Comparison of ENCODE assay signal across 8 cellular contexts in the genomic region with DNA sequence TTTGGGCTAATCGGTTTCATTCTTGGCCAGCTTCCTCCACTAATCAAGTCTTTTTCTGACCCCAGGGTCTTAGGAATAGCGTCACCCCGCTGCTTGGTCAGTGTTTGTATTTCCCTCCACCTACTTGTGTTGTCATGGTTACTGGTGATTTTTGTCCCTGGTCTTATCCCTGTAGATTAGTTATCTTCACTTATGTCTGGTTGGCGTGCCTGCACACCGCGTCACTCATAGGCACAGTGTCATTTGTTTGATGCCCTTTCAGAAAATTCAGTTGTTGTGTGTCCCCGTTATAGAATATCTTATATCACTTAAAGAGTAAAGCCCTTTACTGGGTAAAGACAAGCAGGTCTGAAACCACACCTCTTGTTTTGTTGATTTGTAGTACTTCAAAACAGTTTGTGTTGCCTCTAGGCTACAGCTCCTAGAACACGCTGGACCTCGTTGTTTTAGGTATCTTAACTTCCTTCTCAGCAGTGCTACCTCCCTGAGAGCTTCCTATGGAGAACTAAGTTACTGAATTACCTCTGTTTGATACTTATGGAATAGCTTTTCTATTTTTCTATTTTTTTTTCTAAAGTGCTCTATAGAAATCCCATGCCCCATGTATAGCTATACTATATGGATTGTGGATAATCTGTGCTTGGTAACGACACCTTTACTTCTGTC. TPM values are rescaled to one million over a fixed set of nuclear protein-coding genes. Genes with fewer than 3 reads are reported as not detected.
A peak's percentile ranks its signal among the peaks of the same experiment; 100 is the strongest.
DNase-seq lines count a peak whose midpoint lies in the region; ATAC-seq, FAIRE-seq and TF ChIP-seq lines count a peak whose summit lies in the region.

No MANE protein-coding gene starts in this region.

- in situ Hi-C loops in mammary epithelial cell (cut with MboI; ENCODE audit: low sequenced_read_pairs in 2 of 2), result loop anchor here in 1 of 2 donors (25.0 kb wide), 2 partner anchors 263 to 363 kb away; a partner anchor contains a TSS

- H4K20me1 ChIP-seq in GM23338 (replicated peaks; ENCODE audit: insufficient read depth) (0 out of 2 replicates have a peak, but pooled peaks cover 5% of the 10 kb centered on the region), OCI-LY7 (ENCODE audit: insufficient read depth, low read length) (0 out of 2 replicates have a peak, but pooled peaks cover 6% of the 10 kb centered on the region), mammary epithelial cell (ENCODE audit: insufficient read depth, low read length) (no peaks in the 10 kb centered on the region)

- TF ChIP-seq CTCF in BE2C (IDR thresholded peaks at IDR 0.05; ENCODE audit: low read depth, low read length) (no peak), GM23338 (conservative IDR thresholded peaks at IDR 0.05; ENCODE audit: low read depth in 2 of 2) (no peak), OCI-LY7 (conservative IDR thresholded peaks at IDR 0.05; ENCODE audit: low read length) (no peak), mammary epithelial cell (conservative IDR thresholded peaks at IDR 0.05 in 1 of 2, IDR thresholded peaks at IDR 0.05 in 1 of 2; ENCODE audit: extremely low read depth in 1 of 2, insufficient read depth in 1 of 2, low read depth in 1 of 2, low read length in 2 of 2) (no peak), kidney (IDR thresholded peaks at IDR 0.05; ENCODE audit: borderline replicate concordance, extremely low read depth, insufficient read depth) (no peak)

- H3K4me2 ChIP-seq in GM23338 (peak overlapping the region; percentile 82), OCI-LY7 (ENCODE audit: low read length) (peak overlapping the region; percentile 79), mammary epithelial cell (ENCODE audit: insufficient read depth, low read depth, low read length) (peak overlapping the region; percentile 86)

- no peak for DNase-seq in BE2C
- no peak for DNase-seq in GM23338 (ENCODE audit: low spot score)
- peak; percentile 23 for DNase-seq in OCI-LY7 (ENCODE audit: low spot score)
- peak; percentile 7 for DNase-seq in mammary epithelial cell
- DNase-seq in kidney, result no peak
- no peak for DNase-seq in stimulated activated naive B cell treated with anti-CD40 and anti-IgM and Interleukin-4, amounts not matched to agents 10 μg/mL and 1 μg/mL and 100 μg/mL, for 72 hours
- DNase-seq in activated gamma-delta T cell treated with Interleukin-2 at 50 U/mL for 16 hours, result no peak
- no peak for DNase-seq in NK-92 treated with Interleukin-12 subunit alpha and Interleukin-12 subunit beta, amount 100 ng/mL, for 24 hours (lab: John Stamatoyannopoulos, UW)

- CTCF ChIA-PET in OCI-LY7 (lab: Charles Lee; ENCODE audit: unreplicated experiment), result no interaction called here
- CTCF ChIA-PET in mammary epithelial cell (lab: Charles Lee; ENCODE audit: low non-redundant PET), result interaction anchor here (0.5 kb wide), 1 partner anchor 115 kb away, joined by 3 read pairs; no protein-coding TSS in a partner anchor

- H3K27me3 Mint-ChIP-seq in GM23338 (ENCODE audit: insufficient read depth, low read depth, poor library complexity), result peaks cover 10% of the 10 kb centered on the region
- H3K27me3 Mint-ChIP-seq in stimulated activated naive B cell treated with anti-CD40 and anti-IgM and Interleukin-4, amounts not matched to agents 10 μg/mL and 1 μg/mL and 100 μg/mL, for 72 hours, result no peaks in the 10 kb centered on the region

- no peak for ATAC-seq in GM23338
- ATAC-seq in stimulated activated naive B cell treated with anti-CD40 and anti-IgM and Interleukin-4, amounts not matched to agents 10 μg/mL and 1 μg/mL and 100 μg/mL, for 72 hours (replicated peaks), result no peak

- H3K79me2 ChIP-seq in GM23338 (replicated peaks; ENCODE audit: insufficient read depth) (peaks cover 52% of the 10 kb centered on the region), OCI-LY7 (ENCODE audit: insufficient read depth, low read depth, low read length) (peaks cover 14% of the 10 kb centered on the region; the same call in 1 of the 2 replicates), mammary epithelial cell (ENCODE audit: insufficient read depth, low read length) (peaks cover 50% of the 10 kb centered on the region)

- H3K4me1 Mint-ChIP-seq in GM23338, result peaks cover 16% of the 10 kb centered on the region; the same call in 2 of the 3 replicates
- H3K4me1 Mint-ChIP-seq in stimulated activated naive B cell treated with anti-CD40 and anti-IgM and Interleukin-4, amounts not matched to agents 10 μg/mL and 1 μg/mL and 100 μg/mL, for 72 hours, result peaks cover 12 to 26% of the 10 kb centered on the region in 2 donors

- H3K27ac ChIP-seq in GM23338 (ENCODE audit: low read depth) (no peak overlapping the region), OCI-LY7 (ENCODE audit: low read depth, low read length, poor library complexity, severe bottlenecking) (peak overlapping the region; percentile 22), mammary epithelial cell (ENCODE audit: insufficient read depth, low read depth, low read length) (peak overlapping the region; percentile 84), kidney (ENCODE audit: low read depth in 2 of 2, low read length in 2 of 2) (peak overlapping the region in 1 of 2 donors; percentile 89)

- H3K4me3 ChIP-seq in BE2C (ENCODE audit: low read depth, low read length) (peak overlapping the region; percentile 84), GM23338 (peak overlapping the region; percentile 61), OCI-LY7 (ENCODE audit: low read depth, low read length, poor library complexity, severe bottlenecking) (peak overlapping the region; percentile 86), mammary epithelial cell (replicated peaks in 1 of 3; ENCODE audit: insufficient read depth in 1 of 3, low read depth in 2 of 3, low read length in 3 of 3) (peak overlapping the region; percentile 95 to 97 (median 97)), kidney (ENCODE audit: low read length in 2 of 2) (peak overlapping the region; percentile 82 to 88)

- H3F3A ChIP-seq in GM23338 (replicated peaks; ENCODE audit: low read depth), result no peaks in the 10 kb centered on the region

- WGBS in mammary epithelial cell (ENCODE audit: low coverage, missing lambda C conversion rate), result 6% methylated on average over 9 of the region's 10 CpGs

- H3K9me2 ChIP-seq in GM23338 (ENCODE audit: insufficient read depth) (no peaks in the 10 kb centered on the region), OCI-LY7 (ENCODE audit: insufficient read depth, low read length) (no peaks in the 10 kb centered on the region)

- H3K4me1 ChIP-seq in BE2C (no peaks in the 10 kb centered on the region), GM23338 (ENCODE audit: insufficient read depth) (peaks cover 4% of the 10 kb centered on the region; the same call in 1 of the 2 replicates), OCI-LY7 (ENCODE audit: insufficient read depth, low read length, poor library complexity, severe bottlenecking) (peaks cover 16% of the 10 kb centered on the region), mammary epithelial cell (ENCODE audit: insufficient read depth, low read length) (peaks cover 13% of the 10 kb centered on the region), kidney (ENCODE audit: control insufficient read depth in 1 of 2, insufficient read depth in 1 of 2, low read depth in 1 of 2, low read length in 2 of 2) (peaks cover 0 to 2% of the 10 kb centered on the region in 2 donors)

- intact Hi-C loops in OCI-LY7 (cut with micrococcal nuclease; ENCODE audit: unreplicated experiment), result loop anchor here (10.0 kb wide), 1 partner anchor 655 kb away; a partner anchor contains a TSS
- intact Hi-C loops in mammary epithelial cell (cut with micrococcal nuclease), result loop anchor here (10.0 kb wide), 1 partner anchor 245 kb away; no protein-coding TSS in a partner anchor
- intact Hi-C loops in kidney (cut with DNase I), result no loop called here

- H3K36me3 Mint-ChIP-seq in GM23338 (ENCODE audit: low read depth), result no peaks in the 10 kb centered on the region
- no peaks in the 10 kb centered on the region for H3K36me3 Mint-ChIP-seq in stimulated activated naive B cell treated with anti-CD40 and anti-IgM and Interleukin-4, amounts not matched to agents 10 μg/mL and 1 μg/mL and 100 μg/mL, for 72 hours

- dilution Hi-C loops in mammary epithelial cell (cut with HindIII; ENCODE audit: low sequenced_read_pairs), result no loop called here

- POLR2A ChIA-PET in OCI-LY7 (lab: Charles Lee), result interaction anchor here (1.0 to 1.7 kb wide), 4 partner anchors 8 to 18 kb away, joined by 3 to 6 read pairs (median 4); a partner anchor contains a TSS

- H3K27me3 ChIP-seq in BE2C (no peaks in the 10 kb centered on the region), GM23338 (ENCODE audit: insufficient read depth) (no peaks in the 10 kb centered on the region), mammary epithelial cell (ENCODE audit: insufficient read depth, low read length) (no peaks in the 10 kb centered on the region)

- H3K9ac ChIP-seq in mammary epithelial cell (ENCODE audit: insufficient read depth, low read length) (peak overlapping the region; percentile 94), kidney (ENCODE audit: low read length in 2 of 2) (peak overlapping the region; percentile 90 to 97)

- no peaks in the 10 kb centered on the region for H3K9me3 Mint-ChIP-seq in GM23338
- H3K9me3 Mint-ChIP-seq in stimulated activated naive B cell treated with anti-CD40 and anti-IgM and Interleukin-4, amounts not matched to agents 10 μg/mL and 1 μg/mL and 100 μg/mL, for 72 hours, result no peaks in the 10 kb centered on the region

- BruUV-seq in OCI-LY7 (replicated peaks; lab: Mats Ljungman, UMichigan) (no TSS peak), mammary epithelial cell (replicated peaks; lab: Mats Ljungman, UMichigan) (no TSS peak)

- H2AFZ ChIP-seq in GM23338, result peak overlapping the region; percentile 52
- H2AFZ ChIP-seq in OCI-LY7 (ENCODE audit: low read length), result peak overlapping the region; percentile 86
- H2AFZ ChIP-seq in mammary epithelial cell (ENCODE audit: low read depth, low read length), result peak overlapping the region; percentile 98

- H3K9me3 ChIP-seq in BE2C (no peaks in the 10 kb centered on the region), OCI-LY7 (ENCODE audit: low read length) (no peaks in the 10 kb centered on the region), mammary epithelial cell (replicated peaks; ENCODE audit: insufficient read depth, low read length) (no peaks in the 10 kb centered on the region), kidney (ENCODE audit: control insufficient read depth in 1 of 2, low read length in 2 of 2) (no peaks in the 10 kb centered on the region)

- H3K36me3 ChIP-seq in BE2C (peaks cover 3% of the 10 kb centered on the region; the same call in 1 of the 2 replicates), GM23338 (ENCODE audit: insufficient read depth) (no peaks in the 10 kb centered on the region), OCI-LY7 (ENCODE audit: insufficient read depth, low read length) (no peaks in the 10 kb centered on the region), mammary epithelial cell (ENCODE audit: insufficient read depth, low read length) (no peaks in the 10 kb centered on the region), kidney (ENCODE audit: control insufficient read depth in 1 of 2, insufficient read depth in 2 of 2, low read length in 2 of 2) (no peaks in the 10 kb centered on the region)

- H3K4me3 Mint-ChIP-seq in GM23338, result peak overlapping the region; percentile 82
- peak overlapping the region; percentile 99 for H3K4me3 Mint-ChIP-seq in stimulated activated naive B cell treated with anti-CD40 and anti-IgM and Interleukin-4, amounts not matched to agents 10 μg/mL and 1 μg/mL and 100 μg/mL, for 72 hours

- H3K27ac Mint-ChIP-seq in GM23338, result 0 out of 2 replicates have a peak overlapping the region, but pooled peaks have one; percentile 4
- peak overlapping the region; percentile 98 for H3K27ac Mint-ChIP-seq in stimulated activated naive B cell treated with anti-CD40 and anti-IgM and Interleukin-4, amounts not matched to agents 10 μg/mL and 1 μg/mL and 100 μg/mL, for 72 hours

- FAIRE-seq in kidney (lab: Jason Lieb, UNC), result no peak

RNA-seq across cellular contexts. Expression of a gene that starts 0.9 kb away (rescaled TPM):
- 3.4 TPM for polyA plus RNA-seq in BE2C (2012; ENCODE audit: insufficient read depth, insufficient read length, low read depth)
- total RNA-seq in GM23338 (2014; rRNA removed; shearing (Covaris generic)), result 13.8 and 29.2 TPM in 2 replicates
- polyA plus RNA-seq in GM23338 (2016; fragmentation: Nextera tagmentation; extraction: Ambion mirVana) (9.1 and 13.2 TPM in 2 replicates), mammary epithelial cell (5.0 TPM), kidney (ENCODE audit: insufficient read depth, low read depth, low replicate concordance) (5.7 TPM)
- 19.1 and 37.1 TPM in 2 replicates for total RNA-seq in OCI-LY7 (2014; rRNA removed; shearing (Covaris generic))
- total RNA-seq in OCI-LY7 (2022) (23.5 and 24.0 TPM in 2 replicates), mammary epithelial cell (10 to 100 TPM; 13.5 to 42.0 TPM), kidney (40.0 TPM)
- polyA minus RNA-seq in mammary epithelial cell, result 15.6 TPM

RNA-seq across cellular contexts. Expression of a gene that starts 7.7 kb away (rescaled TPM):
- 20.5 TPM for polyA plus RNA-seq in BE2C (2012; ENCODE audit: insufficient read depth, insufficient read length, low read depth)
- 91.4 and 96.8 TPM in 2 replicates for total RNA-seq in GM23338 (2014; rRNA removed; shearing (Covaris generic))
- polyA plus RNA-seq in GM23338 (2016; fragmentation: Nextera tagmentation; extraction: Ambion mirVana), result 127 and 136 TPM in 2 replicates
- 143 and 157 TPM in 2 replicates for total RNA-seq in OCI-LY7 (2014; rRNA removed; shearing (Covaris generic))
- total RNA-seq in OCI-LY7 (2022), result 105 and 106 TPM in 2 replicates
- 10 to 100 TPM; 11.0 to 34.7 TPM for total RNA-seq in mammary epithelial cell
- 89.1 TPM for polyA plus RNA-seq in mammary epithelial cell
- 17.7 TPM for polyA minus RNA-seq in mammary epithelial cell
- 1.6 TPM for total RNA-seq in kidney
- polyA plus RNA-seq in kidney (ENCODE audit: insufficient read depth, low read depth, low replicate concordance), result 6.6 TPM

Comparison
In these comparisons a context has a peak if more than half of its experiments do, and no peak if none do; other contexts are left out.
1. DNase-seq: peak in OCI-LY7 (single experiment) and mammary epithelial cell (single experiment); none in BE2C (single experiment), GM23338 (single experiment), kidney (single experiment), stimulated activated naive B cell treated with anti-CD40 and anti-IgM and Interleukin-4, amounts not matched to agents 10 μg/mL and 1 μg/mL and 100 μg/mL, for 72 hours (single experiment), activated gamma-delta T cell treated with Interleukin-2 at 50 U/mL for 16 hours (single experiment) and NK-92 treated with Interleukin-12 subunit alpha and Interleukin-12 subunit beta, amount 100 ng/mL, for 24 hours (single experiment).
2. Peak in every context shown above with its lines, with median percentiles within 50 percentile points of each other: H3K4me3 ChIP-seq, H2AFZ ChIP-seq and H3K4me2 ChIP-seq.